11 cellular contexts compared by ENCODE assay signal in genomic region chr20:46694484-46694883, GRCh38. TPM values are rescaled to one million over a fixed set of nuclear protein-coding genes. Genes with fewer than 3 reads are reported as not detected.
DNase-seq lines count a peak whose midpoint lies in the region; ATAC-seq, FAIRE-seq and TF ChIP-seq lines count a peak whose summit lies in the region.
"Had no signal": no experiment of that assay in that cellular context is flagged by ENCODE, and none has a peak within 500 bp of the region (broad histone marks: within the 10 kb centered on the region; RNA-seq: fewer than 3 reads in every experiment).

No MANE protein-coding gene starts in this region.

- DNase-seq in Calu3 = peak; percentile 46
- peak; percentile 94 for DNase-seq in MV-4-11 (lab: John Stamatoyannopoulos, UW)
- peak; percentile 48 for DNase-seq in adipocyte (ENCODE audit: low read depth)
- no peak for DNase-seq in HepG2 (ENCODE audit: low spot score)
- no peak for DNase-seq in activated CD4-positive, CD25-positive, alpha-beta regulatory T cell (lab: John Stamatoyannopoulos, UW)
- DNase-seq in suprapubic skin (ENCODE audit: low spot score in 2 of 2) = no peak
- DNase-seq in aorta = no peak

- H3K27ac ChIP-seq in HepG2 (ENCODE audit: extremely low read length, insufficient read depth, low read length) = no peak overlapping the region
- H3K27ac ChIP-seq in suprapubic skin = no peak overlapping the region
- no peak overlapping the region for H3K27ac ChIP-seq in aorta (ENCODE audit: low read depth in 1 of 2, low read length in 2 of 2)
- H3K27ac ChIP-seq: KMS-11, VCaP had no signal

- H3K4me2 ChIP-seq in HepG2 (ENCODE audit: low read depth, low read length) = peak overlapping the region; percentile 14
- H3K4me2 ChIP-seq: KMS-11 had no signal

- TF ChIP-seq CTCF in Calu3 (IDR thresholded peaks at IDR 0.05; ENCODE audit: unreplicated experiment) = no peak
- TF ChIP-seq CTCF in HepG2 (CRISPR knock-in tag; IDR thresholded peaks at IDR 0.05) = no peak
- TF ChIP-seq CTCF in suprapubic skin (IDR thresholded peaks at IDR 0.05) = no peak

- H3K9ac ChIP-seq in adipocyte (ENCODE audit: low read length) = no peak overlapping the region
- no peak overlapping the region for H3K9ac ChIP-seq in HepG2 (ENCODE audit: insufficient read depth, low read depth, low read length)
- H3K9ac ChIP-seq: KMS-11 had no signal

- H3K27ac Mint-ChIP-seq in Calu3 (ENCODE audit: unreplicated experiment) = no peak overlapping the region

- H3K79me2 ChIP-seq in HepG2 (ENCODE audit: insufficient read depth, low read length) = no peaks in the 10 kb centered on the region

- CTCF ChIA-PET in Calu3 (lab: Charles Lee) (interaction anchor here (1.1 to 1.3 kb wide), 2 partner anchors 9 to 58 kb away, joined by 3 to 5 read pairs; no protein-coding TSS in a partner anchor), HepG2 (lab: Yijun Ruan, JAX; ENCODE audit: low intra/inter-chr PET ratio, low total read pairs) (no interaction called here)

- intact Hi-C loops in Calu3 (cut with micrococcal nuclease; ENCODE audit: unreplicated experiment) = no loop called here
- intact Hi-C loops in HepG2 (cut with micrococcal nuclease; ENCODE audit: unreplicated experiment) = no loop called here
- intact Hi-C loops in aorta (cut with DNase I) = no loop called here

- TF ChIP-seq POLR2A in HepG2 (IDR thresholded peaks at IDR 0.05; ENCODE audit: insufficient read depth in 1 of 2, low read depth in 2 of 2, low read length in 2 of 2) = no peak
- no peak for TF ChIP-seq POLR2A in suprapubic skin (IDR thresholded peaks at IDR 0.05)

- no peaks in the 10 kb centered on the region for H4K20me1 ChIP-seq in HepG2 (ENCODE audit: insufficient read depth, low read length)

- H3K4me1 ChIP-seq in adipocyte (ENCODE audit: control insufficient read depth, insufficient read depth, low read length) (peaks cover 7% of the 10 kb centered on the region), HepG2 (ENCODE audit: insufficient read depth, low read length) (peaks cover 62% of the 10 kb centered on the region), suprapubic skin (peaks cover 6% of the 10 kb centered on the region), aorta (ENCODE audit: control insufficient read depth in 1 of 2, insufficient read depth in 2 of 2, low read length in 2 of 2) (no peaks in the 10 kb centered on the region)

- peaks cover 7% of the 10 kb centered on the region for H3K9me3 Mint-ChIP-seq in Calu3 (ENCODE audit: low read depth, unreplicated experiment)

- H3K9me3 ChIP-seq in adipocyte (ENCODE audit: control insufficient read depth, low read length) (no peaks in the 10 kb centered on the region), HepG2 (ENCODE audit: low read length) (no peaks in the 10 kb centered on the region), suprapubic skin (no peaks in the 10 kb centered on the region), aorta (ENCODE audit: control insufficient read depth, low read length) (peaks cover under 1% of the 10 kb centered on the region)

- TF ChIP-seq EP300 in HepG2 (IDR thresholded peaks at IDR 0.05; ENCODE audit: low read depth in 2 of 2, low read length in 2 of 2) (no peak), HepG2 (CRISPR knock-in tag; IDR thresholded peaks at IDR 0.05; ENCODE audit: borderline replicate concordance) (no peak), suprapubic skin (IDR thresholded peaks at IDR 0.05) (no peak)

- H3K36me3 ChIP-seq in adipocyte (ENCODE audit: control insufficient read depth, insufficient read depth, low read length, severe bottlenecking) (no peaks in the 10 kb centered on the region), HepG2 (replicated peaks in 1 of 2; ENCODE audit: control insufficient read depth in 1 of 2, insufficient read depth in 2 of 2, low read length in 2 of 2) (no peaks in the 10 kb centered on the region), suprapubic skin (no peaks in the 10 kb centered on the region), aorta (ENCODE audit: control insufficient read depth in 1 of 2, insufficient read depth in 2 of 2, low read length in 1 of 2) (no peaks in the 10 kb centered on the region)

- no peak overlapping the region for H2AFZ ChIP-seq in HepG2 (ENCODE audit: low read length)

- ATAC-seq in HepG2 (no peak), aorta (ENCODE audit: low FRiP score) (no peak), GM21717 (IDR thresholded peaks at IDR 0.05; ENCODE audit: unreplicated experiment) (no peak)

- H3K4me3 Mint-ChIP-seq in Calu3 (ENCODE audit: low read depth, unreplicated experiment) = no peak overlapping the region

- H3K27me3 ChIP-seq in adipocyte (replicated peaks; ENCODE audit: control insufficient read depth, insufficient read depth, low read length) (no peaks in the 10 kb centered on the region), HepG2 (ENCODE audit: control insufficient read depth in 1 of 2, insufficient read depth in 2 of 2, low read length in 2 of 2) (no peaks in the 10 kb centered on the region; a peak in 1 of 5 replicates), suprapubic skin (no peaks in the 10 kb centered on the region), aorta (ENCODE audit: control insufficient read depth in 1 of 2, insufficient read depth in 2 of 2, low read length in 1 of 2) (no peaks in the 10 kb centered on the region)

- BruUV-seq in Calu3 (replicated peaks; lab: Mats Ljungman, UMichigan) (no TSS peak), HepG2 (replicated peaks; lab: Mats Ljungman, UMichigan) (no TSS peak)

- 36% methylated on average over 2 of the region's 2 CpGs for WGBS in HepG2 (ENCODE audit: low lambda C conversion rate)
- WGBS in suprapubic skin = 43% methylated on average over 2 of the region's 2 CpGs
- WGBS in aorta, 2 donors = 46 to 58% methylated on average over 2 of the region's 2 CpGs

- H3K4me1 Mint-ChIP-seq in Calu3 (ENCODE audit: low read depth, unreplicated experiment) = no peaks in the 10 kb centered on the region

- H3K36me3 Mint-ChIP-seq in Calu3 (ENCODE audit: insufficient read depth, unreplicated experiment) = peaks cover 5% of the 10 kb centered on the region

- TF ChIP-seq RAD21 in HepG2 (CRISPR knock-in tag; IDR thresholded peaks at IDR 0.05) = no peak

- in situ Hi-C loops in HepG2 (cut with HindIII; ENCODE audit: extremely low pct_ligation_motif_present, low pct_unique_long_range_greater_than_20kb) = no loop called here

- POLR2A ChIA-PET in HepG2 (lab: Yijun Ruan, JAX) = interaction anchor here (1.0 to 1.7 kb wide), 6 partner anchors 9 to 171 kb away, joined by 3 to 6 read pairs (median 4); no protein-coding TSS in a partner anchor

- H3K4me3 ChIP-seq in adipocyte (ENCODE audit: low read length) = no peak overlapping the region
- no peak overlapping the region for H3K4me3 ChIP-seq in HepG2 (replicated peaks in 1 of 3; ENCODE audit: insufficient read depth in 1 of 3, low read depth in 2 of 3, low read length in 3 of 3)
- no peak overlapping the region for H3K4me3 ChIP-seq in suprapubic skin
- H3K4me3 ChIP-seq in aorta (ENCODE audit: low read length in 2 of 2) = no peak overlapping the region

- FAIRE-seq in HepG2 (lab: Jason Lieb, UNC) = no peak
- FAIRE-seq: astrocyte had no signal

- H3K27me3 Mint-ChIP-seq in Calu3 (ENCODE audit: unreplicated experiment) = no peaks in the 10 kb centered on the region

RNA-seq across cellular contexts. Expression of gene TP53RK, which starts 5.2 kb away (rescaled TPM):
- 19.2 and 21.0 TPM in 2 replicates for total RNA-seq in Calu3 (2022)
- total RNA-seq in HepG2 (2016; rRNA removed; fragmentation: Illumina TruSeq; extraction: Trizol) = 25.5 and 31.0 TPM in 2 replicates
- 5.6 and 7.0 TPM in 2 replicates for total RNA-seq in HepG2 (2016; cell fraction: cytosol; rRNA removed; fragmentation: Illumina TruSeq; extraction: Trizol; ENCODE audit: low read depth)
- 26.0 and 33.1 TPM in 2 replicates for total RNA-seq in HepG2 (2016; cell fraction: insoluble cytoplasmic fraction; rRNA removed; fragmentation: Illumina TruSeq; extraction: Trizol)
- 12.6 and 14.4 TPM in 2 replicates for total RNA-seq in HepG2 (2016; cell fraction: membrane; rRNA removed; fragmentation: Illumina TruSeq; extraction: Trizol)
- 15.4 and 17.9 TPM in 2 replicates for total RNA-seq in HepG2 (2016; cell fraction: nucleus; rRNA removed; fragmentation: Illumina TruSeq; extraction: Trizol)
- polyA plus RNA-seq in HepG2 (2011; rRNA removed) = 11.3 and 12.9 TPM in 2 replicates
- polyA plus RNA-seq in HepG2 (2011; cell fraction: cytosol; rRNA removed) = 9.0 and 10.2 TPM in 2 replicates
- polyA plus RNA-seq in HepG2 (2011; cell fraction: nucleus; rRNA removed) = 4.4 and 5.3 TPM in 2 replicates
- polyA plus RNA-seq in HepG2 (2012) = 10.7 and 12.3 TPM in 2 replicates
- polyA plus RNA-seq in HepG2 (2016; cell fraction: cytosol; fragmentation: Illumina TruSeq; extraction: Trizol; ENCODE audit: low read depth) = 3.9 and 4.7 TPM in 2 replicates
- 28.1 and 30.7 TPM in 2 replicates for polyA plus RNA-seq in HepG2 (2016; cell fraction: insoluble cytoplasmic fraction; fragmentation: Illumina TruSeq; extraction: Trizol; ENCODE audit: low read depth)
- polyA plus RNA-seq in HepG2 (2016; cell fraction: membrane; fragmentation: Illumina TruSeq; extraction: Trizol; ENCODE audit: low read depth) = 7.3 and 9.0 TPM in 2 replicates
- 18.2 and 18.6 TPM in 2 replicates for polyA plus RNA-seq in HepG2 (2016; cell fraction: nucleus; fragmentation: Illumina TruSeq; extraction: Trizol; ENCODE audit: insufficient read depth, low read depth)
- 9.2 and 11.2 TPM in 2 replicates for polyA minus RNA-seq in HepG2 (2011; rRNA and poly(A)+ RNA removed; ENCODE audit: low replicate concordance)
- polyA minus RNA-seq in HepG2 (2011; cell fraction: cytosol; rRNA and poly(A)+ RNA removed) = 10.6 and 11.6 TPM in 2 replicates
- 12.6 and 13.1 TPM in 2 replicates for polyA minus RNA-seq in HepG2 (2011; cell fraction: nucleus; rRNA and poly(A)+ RNA removed)
- total RNA-seq in suprapubic skin = 10 to 100 TPM; 15.0 to 27.0 (median 25.8) TPM
- total RNA-seq in aorta = 10 to 100 TPM in 1 of 2 donors, 1 to 10 TPM in 1; 9.4 to 10.4 TPM
- polyA plus RNA-seq in aorta = 1 to 10 TPM; 9.3 to 9.4 TPM

RNA-seq across cellular contexts. Expression of gene SLC2A10, which starts 15.0 kb away (rescaled TPM):
- total RNA-seq in Calu3 (2022) (24.0 and 24.9 TPM in 2 replicates), HepG2 (2016; rRNA removed; fragmentation: Illumina TruSeq; extraction: Trizol) (9.6 and 16.0 TPM in 2 replicates), suprapubic skin (1 to 10 TPM; 2.6 to 8.1 (median 5.5) TPM), aorta (10 to 100 TPM; 13.9 to 25.6 TPM)
- 12.4 and 15.5 TPM in 2 replicates for total RNA-seq in HepG2 (2016; cell fraction: cytosol; rRNA removed; fragmentation: Illumina TruSeq; extraction: Trizol; ENCODE audit: low read depth)
- 7.8 and 15.9 TPM in 2 replicates for total RNA-seq in HepG2 (2016; cell fraction: insoluble cytoplasmic fraction; rRNA removed; fragmentation: Illumina TruSeq; extraction: Trizol)
- 13.5 and 14.9 TPM in 2 replicates for total RNA-seq in HepG2 (2016; cell fraction: membrane; rRNA removed; fragmentation: Illumina TruSeq; extraction: Trizol)
- total RNA-seq in HepG2 (2016; cell fraction: nucleus; rRNA removed; fragmentation: Illumina TruSeq; extraction: Trizol) = 16.7 and 19.1 TPM in 2 replicates
- polyA plus RNA-seq in HepG2 (2011; rRNA removed) (16.7 and 18.4 TPM in 2 replicates), aorta (1 to 10 TPM; 3.5 to 9.7 TPM)
- polyA plus RNA-seq in HepG2 (2011; cell fraction: cytosol; rRNA removed) = 13.3 and 15.0 TPM in 2 replicates
- 17.7 and 19.3 TPM in 2 replicates for polyA plus RNA-seq in HepG2 (2011; cell fraction: nucleus; rRNA removed)
- 9.6 and 17.7 TPM in 2 replicates for polyA plus RNA-seq in HepG2 (2012)
- 13.4 and 16.9 TPM in 2 replicates for polyA plus RNA-seq in HepG2 (2016; cell fraction: cytosol; fragmentation: Illumina TruSeq; extraction: Trizol; ENCODE audit: low read depth)
- polyA plus RNA-seq in HepG2 (2016; cell fraction: insoluble cytoplasmic fraction; fragmentation: Illumina TruSeq; extraction: Trizol; ENCODE audit: low read depth) = 8.0 and 9.1 TPM in 2 replicates
- polyA plus RNA-seq in HepG2 (2016; cell fraction: membrane; fragmentation: Illumina TruSeq; extraction: Trizol; ENCODE audit: low read depth) = 10.5 and 11.4 TPM in 2 replicates
- 19.6 and 21.1 TPM in 2 replicates for polyA plus RNA-seq in HepG2 (2016; cell fraction: nucleus; fragmentation: Illumina TruSeq; extraction: Trizol; ENCODE audit: insufficient read depth, low read depth)
- polyA minus RNA-seq in HepG2 (2011; rRNA and poly(A)+ RNA removed; ENCODE audit: low replicate concordance) = 56.1 TPM in 1 of 2 replicates, not detected in the other
- 17.8 and 20.0 TPM in 2 replicates for polyA minus RNA-seq in HepG2 (2011; cell fraction: cytosol; rRNA and poly(A)+ RNA removed)
- polyA minus RNA-seq in HepG2 (2011; cell fraction: nucleus; rRNA and poly(A)+ RNA removed) = 22.7 and 27.8 TPM in 2 replicates

RNA-seq across cellular contexts. Expression of gene SLC13A3, which starts 43.2 kb away (rescaled TPM):
- total RNA-seq in Calu3 (2022) (0.49 TPM in 1 of 2 replicates, not detected in the other), HepG2 (2016; rRNA removed; fragmentation: Illumina TruSeq; extraction: Trizol) (27.9 and 66.5 TPM in 2 replicates), suprapubic skin (1 to 10 TPM; 1.1 to 8.9 (median 4.2) TPM), aorta (1 to 10 TPM; 3.7 to 5.1 TPM)
- 23.8 and 30.4 TPM in 2 replicates for total RNA-seq in HepG2 (2016; cell fraction: cytosol; rRNA removed; fragmentation: Illumina TruSeq; extraction: Trizol; ENCODE audit: low read depth)
- total RNA-seq in HepG2 (2016; cell fraction: insoluble cytoplasmic fraction; rRNA removed; fragmentation: Illumina TruSeq; extraction: Trizol) = 29.2 and 65.4 TPM in 2 replicates
- total RNA-seq in HepG2 (2016; cell fraction: membrane; rRNA removed; fragmentation: Illumina TruSeq; extraction: Trizol) = 25.6 and 35.7 TPM in 2 replicates
- total RNA-seq in HepG2 (2016; cell fraction: nucleus; rRNA removed; fragmentation: Illumina TruSeq; extraction: Trizol) = 59.9 and 65.1 TPM in 2 replicates
- polyA plus RNA-seq in HepG2 (2011; rRNA removed) (63.3 and 76.0 TPM in 2 replicates), aorta (1 to 10 TPM in 1 of 2 donors, not detected in 1; 1.8 TPM)
- 40.8 and 74.9 TPM in 2 replicates for polyA plus RNA-seq in HepG2 (2011; cell fraction: cytosol; rRNA removed)
- polyA plus RNA-seq in HepG2 (2011; cell fraction: nucleus; rRNA removed) = 88.1 and 138 TPM in 2 replicates
- polyA plus RNA-seq in HepG2 (2012) = 42.2 and 59.1 TPM in 2 replicates
- polyA plus RNA-seq in HepG2 (2016; cell fraction: cytosol; fragmentation: Illumina TruSeq; extraction: Trizol; ENCODE audit: low read depth) = 25.1 and 35.1 TPM in 2 replicates
- polyA plus RNA-seq in HepG2 (2016; cell fraction: insoluble cytoplasmic fraction; fragmentation: Illumina TruSeq; extraction: Trizol; ENCODE audit: low read depth) = 30.5 and 31.8 TPM in 2 replicates
- polyA plus RNA-seq in HepG2 (2016; cell fraction: membrane; fragmentation: Illumina TruSeq; extraction: Trizol; ENCODE audit: low read depth) = 24.6 and 30.2 TPM in 2 replicates
- 99.0 and 99.2 TPM in 2 replicates for polyA plus RNA-seq in HepG2 (2016; cell fraction: nucleus; fragmentation: Illumina TruSeq; extraction: Trizol; ENCODE audit: insufficient read depth, low read depth)
- polyA minus RNA-seq in HepG2 (2011; rRNA and poly(A)+ RNA removed; ENCODE audit: low replicate concordance) = 0.42 and 193 TPM in 2 replicates
- 32.3 and 43.5 TPM in 2 replicates for polyA minus RNA-seq in HepG2 (2011; cell fraction: cytosol; rRNA and poly(A)+ RNA removed)
- polyA minus RNA-seq in HepG2 (2011; cell fraction: nucleus; rRNA and poly(A)+ RNA removed) = 50.4 and 63.9 TPM in 2 replicates

Comparison
In these comparisons a context has a peak if more than half of its experiments do, and no peak if none do; other contexts are left out.
1. DNase-seq: peak in Calu3 (single experiment), MV-4-11 (single experiment) and adipocyte (single experiment); none in HepG2 (single experiment), activated CD4-positive, CD25-positive, alpha-beta regulatory T cell (0 of 4), suprapubic skin (0 of 2) and aorta (0 of 2).